19 cellular contexts compared by ENCODE assay signal in the genomic region with DNA sequence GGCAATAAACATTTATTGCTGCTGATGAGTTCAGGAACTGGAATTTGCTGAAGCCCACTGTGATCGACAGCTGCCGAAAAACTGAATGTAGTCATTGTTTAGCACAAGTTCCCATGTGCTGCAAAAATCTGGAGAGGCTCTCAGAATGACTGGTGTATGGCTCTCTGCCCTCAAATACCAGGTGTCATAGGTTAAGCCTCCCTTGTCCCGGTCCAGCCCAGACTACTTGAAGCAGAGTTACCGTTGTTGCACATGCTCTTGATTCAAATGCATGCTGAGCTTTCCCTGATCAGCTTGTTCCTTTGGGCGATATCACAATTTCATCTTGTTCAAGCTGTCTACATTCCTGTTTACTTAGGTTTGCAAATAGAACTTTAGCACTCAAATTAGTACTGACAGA.
DNase-seq lines count a peak whose midpoint lies in the region; ATAC-seq and TF ChIP-seq lines count a peak whose summit lies in the region.
"Had no signal": no experiment of that assay in that cellular context is flagged by ENCODE, and none has a peak within 500 bp of the region (broad histone marks: within the 10 kb centered on the region; RNA-seq: fewer than 3 reads in every experiment).

No MANE protein-coding gene starts in this region.

- H3K4me3 ChIP-seq in Panc1 (ENCODE audit: low read depth in 2 of 2, low read length in 2 of 2) (no peak overlapping the region), retinal pigment epithelial cell (ENCODE audit: low read length) (no peak overlapping the region)

- no peaks in the 10 kb centered on the region; the same call in 1 of the 2 replicates for H3K4me1 ChIP-seq in Panc1 (ENCODE audit: control insufficient read depth, insufficient read depth, low read length)

- intact Hi-C loops in Panc1 (cut with micrococcal nuclease; ENCODE audit: unreplicated experiment), result no loop called here

- no peak overlapping the region for H3K27ac ChIP-seq in Panc1 (ENCODE audit: low read length)
- H3K27ac ChIP-seq: brain microvascular endothelial cell had no signal

- peak; percentile 80 for ATAC-seq in Panc1
- peak; percentile 82 for ATAC-seq in left lobe of liver
- no peak for ATAC-seq in GM18873 (IDR thresholded peaks at IDR 0.05; ENCODE audit: low FRiP score, unreplicated experiment)
- no peak for ATAC-seq in GM21529 (IDR thresholded peaks at IDR 0.05; ENCODE audit: unreplicated experiment)
- ATAC-seq: left colon; stimulated activated effector memory CD8-positive, alpha-beta T cell treated with anti-CD3 and anti-CD28 coated beads, Interleukin-12 subunit alpha, Interleukin-12 subunit beta, amount 100 ng/mL, for 72 hours had no signal

- DNase-seq in ELR (ENCODE audit: low read depth) (peak; percentile 23), Panc1 (ENCODE audit: low read depth, low spot score) (no peak), left lobe of liver (ENCODE audit: low spot score) (no peak), retinal pigment epithelial cell (ENCODE audit: low read depth) (peak; percentile 95), NCI-H2029 (lab: John Stamatoyannopoulos, UW) (no peak)
- DNase-seq in activated CD4-positive, alpha-beta T cell treated with anti-CD3 and anti-CD28 coated beads for 48 hours, result no peak
- DNase-seq: activated CD4-positive, alpha-beta memory T cell treated with anti-CD3 and anti-CD28 coated beads, Interleukin-2, amount 10 ng/mL, durations not matched to agents 7 days and 5 days; activated T-cell treated with anti-CD3 and anti-CD28 coated beads, Interleukin-2, amount 50 U/mL, for 24 hours; brain microvascular endothelial cell; CD4-positive, alpha-beta T cell; DND-41; foreskin fibroblast; left colon; NCI-H2029 treated with DMSO at 0.1 percent for 48 hours; Right ventricle myocardium superior; T-helper 2 cell had no signal

- no peaks in the 10 kb centered on the region for H3K27me3 ChIP-seq in Panc1 (ENCODE audit: control insufficient read depth, insufficient read depth, low read length)
- H3K27me3 ChIP-seq: brain microvascular endothelial cell had no signal

- no peaks in the 10 kb centered on the region for H3K36me3 ChIP-seq in Panc1 (ENCODE audit: control insufficient read depth, insufficient read depth, low read length)
- H3K36me3 ChIP-seq: brain microvascular endothelial cell had no signal

- in situ Hi-C loops in Panc1 (cut with HindIII; ENCODE audit: low pct_unique_long_range_greater_than_20kb, low sequenced_read_pairs), result no loop called here

- BruUV-seq in Panc1 (replicated peaks; lab: Mats Ljungman, UMichigan), result no TSS peak

- no peaks in the 10 kb centered on the region for H3K9me3 ChIP-seq in Panc1 (ENCODE audit: control insufficient read depth, insufficient read depth, low read depth, low read length)

- TF ChIP-seq CTCF in Panc1 (IDR thresholded peaks at IDR 0.05), result no peak
- TF ChIP-seq CTCF in retinal pigment epithelial cell (conservative IDR thresholded peaks at IDR 0.05; ENCODE audit: low read depth, low read length), result no peak

- POLR2A ChIA-PET in Panc1 (lab: Charles Lee), result no interaction called here

- CTCF ChIA-PET in Panc1 (lab: Charles Lee), result no interaction called here

Comparison
In these comparisons a context has a peak if more than half of its experiments do, and no peak if none do; other contexts are left out.
1. DNase-seq: peak in ELR (single experiment) and retinal pigment epithelial cell (single experiment); none in Panc1 (single experiment), left lobe of liver (single experiment), activated CD4-positive, alpha-beta T cell treated with anti-CD3 and anti-CD28 coated beads for 48 hours (single experiment) and NCI-H2029 (single experiment).
2. ATAC-seq: peak in Panc1 (single experiment) and left lobe of liver (single experiment); none in GM18873 (single experiment) and GM21529 (single experiment).